In the genomic region with DNA sequence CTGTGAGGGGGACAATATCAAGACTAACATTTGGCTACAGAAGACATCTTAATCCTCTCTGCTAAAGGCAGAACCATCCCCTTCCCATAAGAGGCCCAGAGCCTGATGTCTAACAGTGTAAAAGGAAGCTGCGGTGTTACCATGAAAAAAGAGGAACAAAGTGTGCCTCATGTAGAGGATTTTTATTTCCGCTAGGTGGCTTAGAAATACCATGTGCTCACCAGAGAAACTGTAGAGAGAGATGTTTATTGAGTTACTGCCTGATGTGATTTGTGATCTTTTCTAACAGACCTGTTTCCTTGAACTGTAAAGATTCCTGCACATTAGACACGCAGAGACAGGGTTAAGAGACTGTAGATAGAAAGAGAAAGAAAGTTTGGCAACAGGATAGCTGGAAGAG, we compare ENCODE assay signal across 8 cellular contexts. TPM values are rescaled to one million over a fixed set of nuclear protein-coding genes. Genes with fewer than 3 reads are reported as not detected.
DNase-seq lines count a peak whose midpoint lies in the region; ATAC-seq, FAIRE-seq and TF ChIP-seq lines count a peak whose summit lies in the region.

No MANE protein-coding gene starts in this region.

- H3K4me3 Mint-ChIP-seq in CD8-positive, alpha-beta T cell, result no peak overlapping the region

- peak; percentile 89 for FAIRE-seq in GM12891 (lab: Jason Lieb, UNC)

- H3K27ac ChIP-seq in CD8-positive, alpha-beta T cell (ENCODE audit: low read depth, low read length), result no peak overlapping the region

- no peak overlapping the region for H3K27ac Mint-ChIP-seq in CD8-positive, alpha-beta T cell

- no peaks in the 10 kb centered on the region for H3K27me3 ChIP-seq in CD8-positive, alpha-beta T cell (ENCODE audit: insufficient read depth, low read length)

- H3K4me1 Mint-ChIP-seq in CD8-positive, alpha-beta T cell (ENCODE audit: low read depth), result no peaks in the 10 kb centered on the region

- H3K36me3 Mint-ChIP-seq in CD8-positive, alpha-beta T cell, result no peaks in the 10 kb centered on the region

- POLR2A ChIA-PET in CD8-positive, alpha-beta T cell (lab: Charles Lee), result no interaction called here

- H3K4me1 ChIP-seq in CD8-positive, alpha-beta T cell (ENCODE audit: insufficient read depth, low read length), result no peaks in the 10 kb centered on the region

- H3K4me3 ChIP-seq in CD8-positive, alpha-beta T cell (ENCODE audit: low read depth, low read length), result no peak overlapping the region

- H3K9me3 Mint-ChIP-seq in CD8-positive, alpha-beta T cell, result no peaks in the 10 kb centered on the region

- intact Hi-C loops in CD8-positive, alpha-beta T cell (cut with DNase I, micrococcal nuclease), result loop anchor here (2.0 to 5.0 kb wide), 3 partner anchors 139 to 384 kb away; no protein-coding TSS in a partner anchor

- H3K9me3 ChIP-seq in CD8-positive, alpha-beta T cell (ENCODE audit: low read length), result no peaks in the 10 kb centered on the region

- TF ChIP-seq POLR2A in GM12891 (IDR thresholded peaks at IDR 0.05; ENCODE audit: low read depth, low read length), result no peak

- CTCF ChIA-PET in CD8-positive, alpha-beta T cell (lab: Charles Lee), result no interaction called here

- H3K27me3 Mint-ChIP-seq in CD8-positive, alpha-beta T cell (ENCODE audit: low read depth), result peaks cover 7% of the 10 kb centered on the region

- ATAC-seq in HG02610 (IDR thresholded peaks at IDR 0.05; ENCODE audit: unreplicated experiment) (peak; percentile 93), GM18858 (IDR thresholded peaks at IDR 0.05; ENCODE audit: unreplicated experiment) (no peak)
- no peak for ATAC-seq in CD8-positive, alpha-beta T cell

- TF ChIP-seq CTCF in CD8-positive, alpha-beta T cell (IDR thresholded peaks at IDR 0.05), result no peak

- DNase-seq in GM12891 (ENCODE audit: insufficient read length, low spot score) (peak; percentile 9), OCI-M1 (lab: John Stamatoyannopoulos, UW) (peak; percentile 86), iris pigment epithelial cell (ENCODE audit: low read depth) (peak; percentile 2), middle frontal gyrus (ENCODE audit: extremely low spot score, low spot score) (no peak), NCI-H1092 (lab: John Stamatoyannopoulos, UW) (no peak)
- DNase-seq in CD8-positive, alpha-beta T cell, result no peak

- no peaks in the 10 kb centered on the region for H3K36me3 ChIP-seq in CD8-positive, alpha-beta T cell (ENCODE audit: insufficient read depth, low read length)

TF ChIP-seq in GM12891, 5 proteins besides CTCF, POLR2A, EP300 and RAD21:
- TF ChIP-seq SPI1 (IDR thresholded peaks at IDR 0.05; ENCODE audit: low read depth, low read length) (0 out of 2 replicates have a peak, but pooled peaks have one; percentile 9), POLR2AphosphoS5 (IDR thresholded peaks at IDR 0.05; ENCODE audit: low read depth, low read length) (no peak)

RNA-seq across cellular contexts. Expression of a gene that starts 22.1 kb away (rescaled TPM):
- polyA plus RNA-seq in GM12891 (2012; ENCODE audit: low read depth, missing spikeins), result not detected
- not detected for total RNA-seq in CD8-positive, alpha-beta T cell

RNA-seq across cellular contexts. Expression of a gene that starts 41.3 kb away (rescaled TPM):
- polyA plus RNA-seq in GM12891 (2012; ENCODE audit: low read depth, missing spikeins), result not detected
- not detected for total RNA-seq in CD8-positive, alpha-beta T cell

RNA-seq across cellular contexts. Expression of a gene that starts 58.0 kb away (rescaled TPM):
- not detected for polyA plus RNA-seq in GM12891 (2012; ENCODE audit: low read depth, missing spikeins)
- not detected for total RNA-seq in CD8-positive, alpha-beta T cell

Comparison
In these comparisons a context has a peak if more than half of its experiments do, and no peak if none do; other contexts are left out.
1. DNase-seq: peak in GM12891 (single experiment), OCI-M1 (single experiment) and iris pigment epithelial cell (single experiment); none in CD8-positive, alpha-beta T cell (0 of 7), middle frontal gyrus (single experiment) and NCI-H1092 (single experiment).